ENCODE assay signal across 35 cellular contexts in genomic region chr6:89339565-89339964, GRCh38. TPM values are rescaled to one million over a fixed set of nuclear protein-coding genes. Genes with fewer than 3 reads are reported as not detected.
DNase-seq lines count a peak whose midpoint lies in the region; ATAC-seq, FAIRE-seq and TF ChIP-seq lines count a peak whose summit lies in the region.
"Had no signal": no experiment of that assay in that cellular context is flagged by ENCODE, and none has a peak within 500 bp of the region (broad histone marks: within the 10 kb centered on the region; RNA-seq: fewer than 3 reads in every experiment).

No MANE protein-coding gene starts in this region.

- FAIRE-seq in HepG2 (lab: Jason Lieb, UNC) (no peak), HTR-8/SVneo (lab: Jason Lieb, UNC) (no peak)
- FAIRE-seq: small intestine, urothelium cell line had no signal

- H3K27ac ChIP-seq in HepG2 (ENCODE audit: extremely low read length, insufficient read depth, low read length) (no peak overlapping the region), right lobe of liver (no peak overlapping the region), mesenchymal stem cell (ENCODE audit: low read length, poor library complexity, severe bottlenecking) (no peak overlapping the region)
- H3K27ac ChIP-seq: ascending aorta, cardiac muscle cell, colonic mucosa, parathyroid adenoma, thoracic aorta, VCaP had no signal

- no peak for TF ChIP-seq EP300 in HepG2 (IDR thresholded peaks at IDR 0.05; ENCODE audit: low read depth in 2 of 2, low read length in 2 of 2)
- TF ChIP-seq EP300 in HepG2 (CRISPR knock-in tag; IDR thresholded peaks at IDR 0.05; ENCODE audit: borderline replicate concordance) = no peak

- no peaks in the 10 kb centered on the region for H3K27me3 ChIP-seq in HepG2 (ENCODE audit: control insufficient read depth in 1 of 2, insufficient read depth in 2 of 2, low read length in 2 of 2)
- H3K27me3 ChIP-seq in right lobe of liver = no peaks in the 10 kb centered on the region
- no peaks in the 10 kb centered on the region for H3K27me3 ChIP-seq in mesenchymal stem cell (ENCODE audit: control insufficient read depth in 1 of 2, insufficient read depth in 1 of 2, low read length in 2 of 2)
- H3K27me3 ChIP-seq: ascending aorta, BE2C, cardiac muscle cell, colonic mucosa had no signal

- WGBS in HepG2 (ENCODE audit: low lambda C conversion rate) = 98% methylated on average over 2 of the region's 2 CpGs
- WGBS in right lobe of liver (ENCODE audit: insufficient coverage, low coverage, low lambda C conversion rate, missing lambda C conversion rate) = 96% methylated on average over 2 of the region's 2 CpGs
- WGBS in mesenchymal stem cell = 79% methylated on average over 2 of the region's 2 CpGs

- no peaks in the 10 kb centered on the region for H3K9me3 Mint-ChIP-seq in effector memory CD8-positive, alpha-beta T cell
- H3K9me3 Mint-ChIP-seq: activated naive CD8-positive, alpha-beta T cell treated with anti-CD3 and anti-CD28 coated beads, Interleukin-2, amount 10 ng/mL, durations not matched to agents 7 days and 5 days; CD8-positive, alpha-beta memory T cell; stimulated activated naive CD8-positive, alpha-beta T cell treated with anti-CD3 and anti-CD28 coated beads, Interleukin-15, Interleukin-2, amounts not matched to agents 100 ng/mL and 50 ng/mL, for 24 hours; T-helper 2 cell treated with Interferon-gamma antibody and Interleukin-4, amounts not matched to agents 5 μg/mL and 100 μg/mL, for 36 hours had no signal

- H3K4me2 ChIP-seq in HepG2 (ENCODE audit: low read depth, low read length) (no peak overlapping the region), mesenchymal stem cell (ENCODE audit: low read length, poor library complexity, severe bottlenecking) (no peak overlapping the region)
- H3K4me2 ChIP-seq: SK-N-SH had no signal

- H2BK15ac ChIP-seq in mesenchymal stem cell (ENCODE audit: low read depth, poor library complexity, severe bottlenecking) = no peak overlapping the region

- CTCF ChIA-PET in HepG2 (lab: Yijun Ruan, JAX; ENCODE audit: low intra/inter-chr PET ratio, low total read pairs) = no interaction called here

- no peak overlapping the region for H3K18ac ChIP-seq in mesenchymal stem cell (ENCODE audit: low read depth in 1 of 2, low read length in 2 of 2)

- TF ChIP-seq RAD21 in HepG2 (CRISPR knock-in tag; IDR thresholded peaks at IDR 0.05) = no peak

- no peak for TF ChIP-seq CTCF in HepG2 (CRISPR knock-in tag; IDR thresholded peaks at IDR 0.05)
- no peak for TF ChIP-seq CTCF in right lobe of liver (IDR thresholded peaks at IDR 0.05)
- TF ChIP-seq CTCF in NB4 (IDR thresholded peaks at IDR 0.05; ENCODE audit: low read depth, low read length) = no peak

- DNase-seq in HepG2 (ENCODE audit: low spot score) (no peak), right lobe of liver (no peak), NB4 (ENCODE audit: low read depth) (peak; percentile 32), mesenchymal stem cell (no peak), SW480 (ENCODE audit: low spot score) (no peak), HTR-8/SVneo (ENCODE audit: insufficient read length, low spot score) (no peak)
- no peak for DNase-seq in effector memory CD8-positive, alpha-beta T cell
- DNase-seq: ACHN; activated CD4-positive, alpha-beta T cell treated with anti-CD3 and anti-CD28 coated beads for 4 hours; activated gamma-delta T cell treated with Interleukin-2 at 50 U/mL for 16 hours; activated naive CD8-positive, alpha-beta T cell treated with anti-CD3 and anti-CD28 coated beads, Interleukin-2, amount 10 ng/mL, durations not matched to agents 7 days and 5 days; activated T-cell treated with anti-CD3 and anti-CD28 coated beads, Interleukin-2, amount 50 U/mL, for 1 hour; BE2C; CD8-positive, alpha-beta memory T cell; colonic mucosa; effector memory CD4-positive, alpha-beta T cell; GDM1; glutamatergic neuron; H7; IMR-90; NCI-H1105; NCI-H187 treated with DMSO at 0.1 percent for 48 hours; NCI-H2171; NCI-H510A; SK-N-SH; small intestine had no signal

- no peak overlapping the region for H3K14ac ChIP-seq in mesenchymal stem cell (ENCODE audit: low read length in 2 of 2)

- H3K36me3 ChIP-seq in HepG2 (replicated peaks in 1 of 2; ENCODE audit: control insufficient read depth in 1 of 2, insufficient read depth in 2 of 2, low read length in 2 of 2) = peaks cover 5 to 43% of the 10 kb centered on the region in 2 experiments; a peak in 4 of 5 replicates
- H3K36me3 ChIP-seq in right lobe of liver = peaks cover 5 to 56% (median 13%) of the 10 kb centered on the region in 4 donors
- peaks cover 6 to 60% of the 10 kb centered on the region in 2 experiments for H3K36me3 ChIP-seq in mesenchymal stem cell (ENCODE audit: control insufficient read depth in 1 of 2, insufficient read depth in 2 of 2, low read depth in 1 of 2, low read length in 2 of 2)

- no peak overlapping the region for H4K8ac ChIP-seq in mesenchymal stem cell (ENCODE audit: low read length)

- TF ChIP-seq POLR2A in HepG2 (IDR thresholded peaks at IDR 0.05; ENCODE audit: insufficient read depth in 1 of 2, low read depth in 2 of 2, low read length in 2 of 2) (no peak), right lobe of liver (IDR thresholded peaks at IDR 0.05) (no peak), NB4 (IDR thresholded peaks at IDR 0.05; ENCODE audit: extremely low read depth, insufficient read length) (no peak)

- H3K4me1 ChIP-seq in HepG2 (ENCODE audit: insufficient read depth, low read length) = no peaks in the 10 kb centered on the region
- H3K4me1 ChIP-seq in right lobe of liver = no peaks in the 10 kb centered on the region
- no peaks in the 10 kb centered on the region for H3K4me1 ChIP-seq in mesenchymal stem cell (ENCODE audit: control insufficient read depth, insufficient read depth, low read depth, low read length)
- H3K4me1 ChIP-seq: BE2C, colonic mucosa had no signal

- peaks cover 12% of the 10 kb centered on the region for H3K79me1 ChIP-seq in mesenchymal stem cell (replicated peaks; ENCODE audit: low read length, poor library complexity, severe bottlenecking)

- in situ Hi-C loops in HepG2 (cut with HindIII; ENCODE audit: extremely low pct_ligation_motif_present, low pct_unique_long_range_greater_than_20kb) = no loop called here

- H2AFZ ChIP-seq in HepG2 (ENCODE audit: low read length) (no peak overlapping the region), mesenchymal stem cell (ENCODE audit: low read depth, low read length) (no peak overlapping the region)
- H2AFZ ChIP-seq: parathyroid adenoma had no signal

- H3K4me3 Mint-ChIP-seq in effector memory CD8-positive, alpha-beta T cell = no peak overlapping the region
- H3K4me3 Mint-ChIP-seq: activated naive CD8-positive, alpha-beta T cell treated with anti-CD3 and anti-CD28 coated beads, Interleukin-2, amount 10 ng/mL, durations not matched to agents 7 days and 5 days; CD8-positive, alpha-beta memory T cell; stimulated activated naive CD8-positive, alpha-beta T cell treated with anti-CD3 and anti-CD28 coated beads, Interleukin-15, Interleukin-2, amounts not matched to agents 100 ng/mL and 50 ng/mL, for 24 hours; T-helper 2 cell treated with Interferon-gamma antibody and Interleukin-4, amounts not matched to agents 5 μg/mL and 100 μg/mL, for 36 hours had no signal

- peaks cover 3 to 16% of the 10 kb centered on the region in 2 donors for H3K4me1 Mint-ChIP-seq in effector memory CD8-positive, alpha-beta T cell (ENCODE audit: low read depth in 2 of 2)

- peaks cover 64% of the 10 kb centered on the region for H3K36me3 Mint-ChIP-seq in effector memory CD8-positive, alpha-beta T cell (ENCODE audit: insufficient read depth)

- H3K4ac ChIP-seq in mesenchymal stem cell (ENCODE audit: low read depth in 1 of 2, low read length in 2 of 2) = no peak overlapping the region

- H2BK12ac ChIP-seq in mesenchymal stem cell (ENCODE audit: low read length in 2 of 2) = no peak overlapping the region

- H2BK120ac ChIP-seq in mesenchymal stem cell (ENCODE audit: low read depth, low read length) = no peak overlapping the region

- ATAC-seq in HepG2 = no peak
- no peak for ATAC-seq in right lobe of liver
- ATAC-seq in effector memory CD8-positive, alpha-beta T cell (replicated peaks) = no peak
- ATAC-seq: left lobe of liver had no signal

- intact Hi-C loops in HepG2 (cut with micrococcal nuclease; ENCODE audit: unreplicated experiment) (no loop called here), right lobe of liver (cut with DNase I) (no loop called here)

- H3K79me2 ChIP-seq in HepG2 (ENCODE audit: insufficient read depth, low read length) = peaks cover 4% of the 10 kb centered on the region

- no peak overlapping the region for H4K91ac ChIP-seq in mesenchymal stem cell (ENCODE audit: low read length)

- POLR2A ChIA-PET in HepG2 (lab: Yijun Ruan, JAX) = interaction anchor here (1.0 kb wide), 1 partner anchor 15 kb away, joined by 3 read pairs; no protein-coding TSS in a partner anchor

- H3K4me3 ChIP-seq in HepG2 (replicated peaks in 1 of 3; ENCODE audit: insufficient read depth in 1 of 3, low read depth in 2 of 3, low read length in 3 of 3) = no peak overlapping the region
- H3K4me3 ChIP-seq in right lobe of liver = no peak overlapping the region
- no peak overlapping the region for H3K4me3 ChIP-seq in NB4 (ENCODE audit: low read depth, low read length)
- no peak overlapping the region for H3K4me3 ChIP-seq in mesenchymal stem cell (ENCODE audit: insufficient read depth in 1 of 2, low read depth in 1 of 2, low read length in 2 of 2)
- H3K4me3 ChIP-seq: ascending aorta, cardiac muscle cell, colonic mucosa, thoracic aorta had no signal

- no peaks in the 10 kb centered on the region for H3K27me3 Mint-ChIP-seq in effector memory CD8-positive, alpha-beta T cell
- H3K27me3 Mint-ChIP-seq: activated naive CD8-positive, alpha-beta T cell treated with anti-CD3 and anti-CD28 coated beads, Interleukin-2, amount 10 ng/mL, durations not matched to agents 7 days and 5 days; CD8-positive, alpha-beta memory T cell; stimulated activated naive CD8-positive, alpha-beta T cell treated with anti-CD3 and anti-CD28 coated beads, Interleukin-15, Interleukin-2, amounts not matched to agents 100 ng/mL and 50 ng/mL, for 24 hours had no signal

- no peak overlapping the region for H2AK5ac ChIP-seq in mesenchymal stem cell (ENCODE audit: low read length, severe bottlenecking)

- peaks cover under 1% of the 10 kb centered on the region; the same call in 1 of the 2 replicates for H4K20me1 ChIP-seq in HepG2 (ENCODE audit: insufficient read depth, low read length)

- H3K27ac Mint-ChIP-seq in effector memory CD8-positive, alpha-beta T cell = peak overlapping the region; percentile 70 to 82
- H3K27ac Mint-ChIP-seq: activated naive CD8-positive, alpha-beta T cell treated with anti-CD3 and anti-CD28 coated beads, Interleukin-2, amount 10 ng/mL, durations not matched to agents 7 days and 5 days had no signal

- H3K9me3 ChIP-seq in HepG2 (ENCODE audit: low read length) (no peaks in the 10 kb centered on the region), right lobe of liver (no peaks in the 10 kb centered on the region), mesenchymal stem cell (ENCODE audit: control insufficient read depth, low read length) (no peaks in the 10 kb centered on the region)
- H3K9me3 ChIP-seq: ascending aorta, BE2C, colonic mucosa, SK-N-SH, thoracic aorta had no signal

- no peak overlapping the region for H3K23ac ChIP-seq in mesenchymal stem cell (ENCODE audit: low read length in 2 of 2)

- no TSS peak for BruUV-seq in HepG2 (replicated peaks; lab: Mats Ljungman, UMichigan)

- no peak overlapping the region for H2BK5ac ChIP-seq in mesenchymal stem cell (ENCODE audit: low read depth, low read length, poor library complexity, severe bottlenecking)

- H3K9ac ChIP-seq in HepG2 (ENCODE audit: insufficient read depth, low read depth, low read length) (no peak overlapping the region), mesenchymal stem cell (ENCODE audit: low read length) (no peak overlapping the region)
- H3K9ac ChIP-seq: parathyroid adenoma, SK-N-SH had no signal

RNA-seq across cellular contexts. Expression of gene UBE2J1, which starts 13.0 kb away (rescaled TPM):
- total RNA-seq in HepG2 (2016; rRNA removed; fragmentation: Illumina TruSeq; extraction: Trizol) (19.3 and 29.5 TPM in 2 replicates), right lobe of liver (10 to 100 TPM; 14.9 to 22.3 (median 19.7) TPM)
- 13.5 and 15.0 TPM in 2 replicates for total RNA-seq in HepG2 (2016; cell fraction: cytosol; rRNA removed; fragmentation: Illumina TruSeq; extraction: Trizol; ENCODE audit: low read depth)
- total RNA-seq in HepG2 (2016; cell fraction: insoluble cytoplasmic fraction; rRNA removed; fragmentation: Illumina TruSeq; extraction: Trizol) = 20.1 and 28.2 TPM in 2 replicates
- total RNA-seq in HepG2 (2016; cell fraction: membrane; rRNA removed; fragmentation: Illumina TruSeq; extraction: Trizol) = 34.9 and 36.8 TPM in 2 replicates
- total RNA-seq in HepG2 (2016; cell fraction: nucleus; rRNA removed; fragmentation: Illumina TruSeq; extraction: Trizol) = 10.8 and 11.8 TPM in 2 replicates
- 18.6 and 24.6 TPM in 2 replicates for polyA plus RNA-seq in HepG2 (2011; rRNA removed)
- polyA plus RNA-seq in HepG2 (2011; cell fraction: cytosol; rRNA removed) = 12.1 and 17.5 TPM in 2 replicates
- polyA plus RNA-seq in HepG2 (2011; cell fraction: nucleus; rRNA removed) = 5.8 and 6.6 TPM in 2 replicates
- 15.8 and 17.0 TPM in 2 replicates for polyA plus RNA-seq in HepG2 (2012)
- polyA plus RNA-seq in HepG2 (2016; cell fraction: cytosol; fragmentation: Illumina TruSeq; extraction: Trizol; ENCODE audit: low read depth) = 26.2 and 31.5 TPM in 2 replicates
- polyA plus RNA-seq in HepG2 (2016; cell fraction: insoluble cytoplasmic fraction; fragmentation: Illumina TruSeq; extraction: Trizol; ENCODE audit: low read depth) = 52.7 and 53.8 TPM in 2 replicates
- 47.6 and 48.7 TPM in 2 replicates for polyA plus RNA-seq in HepG2 (2016; cell fraction: membrane; fragmentation: Illumina TruSeq; extraction: Trizol; ENCODE audit: low read depth)
- polyA plus RNA-seq in HepG2 (2016; cell fraction: nucleus; fragmentation: Illumina TruSeq; extraction: Trizol; ENCODE audit: insufficient read depth, low read depth) = 22.0 and 22.5 TPM in 2 replicates
- 10.0 and 15.8 TPM in 2 replicates for polyA minus RNA-seq in HepG2 (2011; rRNA and poly(A)+ RNA removed; ENCODE audit: low replicate concordance)
- polyA minus RNA-seq in HepG2 (2011; cell fraction: cytosol; rRNA and poly(A)+ RNA removed) = 13.7 and 13.9 TPM in 2 replicates
- 18.8 and 20.0 TPM in 2 replicates for polyA minus RNA-seq in HepG2 (2011; cell fraction: nucleus; rRNA and poly(A)+ RNA removed)
- polyA plus RNA-seq in mesenchymal stem cell (2013, experiment 1 of 2) = 57.8 TPM
- polyA plus RNA-seq in mesenchymal stem cell (2013, experiment 2 of 2) = 59.2 TPM

RNA-seq across cellular contexts. Expression of gene GABRR2, which starts 24.5 kb away (rescaled TPM):
- not detected in 2 replicates for total RNA-seq in HepG2 (2016; rRNA removed; fragmentation: Illumina TruSeq; extraction: Trizol)
- total RNA-seq in HepG2 (2016; cell fraction: cytosol; rRNA removed; fragmentation: Illumina TruSeq; extraction: Trizol; ENCODE audit: low read depth) = not detected in 2 replicates
- not detected in 2 replicates for total RNA-seq in HepG2 (2016; cell fraction: insoluble cytoplasmic fraction; rRNA removed; fragmentation: Illumina TruSeq; extraction: Trizol)
- not detected in 2 replicates for total RNA-seq in HepG2 (2016; cell fraction: membrane; rRNA removed; fragmentation: Illumina TruSeq; extraction: Trizol)
- total RNA-seq in HepG2 (2016; cell fraction: nucleus; rRNA removed; fragmentation: Illumina TruSeq; extraction: Trizol) = not detected in 2 replicates
- 0.13 and 0.24 TPM in 2 replicates for polyA plus RNA-seq in HepG2 (2011; rRNA removed)
- 0.04 TPM in 1 of 2 replicates, not detected in the other for polyA plus RNA-seq in HepG2 (2011; cell fraction: cytosol; rRNA removed)
- 0.80 and 0.81 TPM in 2 replicates for polyA plus RNA-seq in HepG2 (2011; cell fraction: nucleus; rRNA removed)
- 0.20 TPM in 1 of 2 replicates, not detected in the other for polyA plus RNA-seq in HepG2 (2012)
- not detected in 2 replicates for polyA plus RNA-seq in HepG2 (2016; cell fraction: cytosol; fragmentation: Illumina TruSeq; extraction: Trizol; ENCODE audit: low read depth)
- polyA plus RNA-seq in HepG2 (2016; cell fraction: insoluble cytoplasmic fraction; fragmentation: Illumina TruSeq; extraction: Trizol; ENCODE audit: low read depth) = not detected in 2 replicates
- not detected in 2 replicates for polyA plus RNA-seq in HepG2 (2016; cell fraction: membrane; fragmentation: Illumina TruSeq; extraction: Trizol; ENCODE audit: low read depth)
- polyA plus RNA-seq in HepG2 (2016; cell fraction: nucleus; fragmentation: Illumina TruSeq; extraction: Trizol; ENCODE audit: insufficient read depth, low read depth) = not detected in 2 replicates
- 0.56 TPM in 1 of 2 replicates, not detected in the other for polyA minus RNA-seq in HepG2 (2011; rRNA and poly(A)+ RNA removed; ENCODE audit: low replicate concordance)
- polyA minus RNA-seq in HepG2 (2011; cell fraction: cytosol; rRNA and poly(A)+ RNA removed) = not detected in 2 replicates
- 0.37 TPM in 1 of 2 replicates, not detected in the other for polyA minus RNA-seq in HepG2 (2011; cell fraction: nucleus; rRNA and poly(A)+ RNA removed)
- total RNA-seq in right lobe of liver = 1 to 10 TPM in 1 of 6 experiments, under 1 TPM in 5; 0.20 to 1.2 (median 0.56) TPM
- polyA plus RNA-seq in mesenchymal stem cell (2013, experiment 1 of 2) = 0.14 TPM
- 0.11 TPM for polyA plus RNA-seq in mesenchymal stem cell (2013, experiment 2 of 2)
- total RNA-seq: H7, IMR-90 had no signal
